ENCODE assay signal across 9 cellular contexts in genomic region chr18:56563568-56563967, GRCh38.
DNase-seq lines count a peak whose midpoint lies in the region; TF ChIP-seq lines count a peak whose summit lies in the region.
"Had no signal": no experiment of that assay in that cellular context is flagged by ENCODE, and none has a peak within 500 bp of the region (broad histone marks: within the 10 kb centered on the region; RNA-seq: fewer than 3 reads in every experiment).

No MANE protein-coding gene starts in this region.

- H3K27ac Mint-ChIP-seq in MCF 10A (ENCODE audit: low read depth, unreplicated experiment), result no peak overlapping the region
- H3K27ac Mint-ChIP-seq: CD8-positive, alpha-beta T cell had no signal

- DNase-seq in MCF 10A (ENCODE audit: unreplicated experiment) (peak; percentile 1), mammary epithelial cell (no peak), MV-4-11 (lab: John Stamatoyannopoulos, UW) (peak; percentile 41), breast epithelium (ENCODE audit: low spot score in 2 of 2) (no peak), smooth muscle cell (lab: John Stamatoyannopoulos, UW; ENCODE audit: unreplicated experiment) (no peak), COLO829 (ENCODE audit: low spot score) (no peak), AML-193 (lab: John Stamatoyannopoulos, UW) (no peak), GM23248 (no peak)
- DNase-seq: CD8-positive, alpha-beta T cell had no signal

- H3K79me2 ChIP-seq in mammary epithelial cell (ENCODE audit: insufficient read depth, low read length), result no peaks in the 10 kb centered on the region
- H3K79me2 ChIP-seq in smooth muscle cell (ENCODE audit: low read depth), result no peaks in the 10 kb centered on the region
- H3K79me2 ChIP-seq in GM23248 (ENCODE audit: insufficient read depth), result no peaks in the 10 kb centered on the region

- H3K27me3 ChIP-seq in mammary epithelial cell (ENCODE audit: insufficient read depth, low read length) (no peaks in the 10 kb centered on the region), breast epithelium (no peaks in the 10 kb centered on the region), smooth muscle cell (ENCODE audit: low read depth) (no peaks in the 10 kb centered on the region), GM23248 (replicated peaks; ENCODE audit: insufficient read depth) (peaks cover 5% of the 10 kb centered on the region; the same call in 1 of the 2 replicates)

- intact Hi-C loops in MCF 10A (cut with micrococcal nuclease), result no loop called here
- intact Hi-C loops in mammary epithelial cell (cut with micrococcal nuclease), result no loop called here
- intact Hi-C loops in breast epithelium (cut with DNase I; ENCODE audit: low total_unique reads), result no loop called here

- no peak for TF ChIP-seq POLR2A in breast epithelium (IDR thresholded peaks at IDR 0.05)

- H3K9me2 ChIP-seq in GM23248 (ENCODE audit: insufficient read depth), result no peaks in the 10 kb centered on the region

- POLR2A ChIA-PET in MCF 10A (lab: Yijun Ruan, JAX), result no interaction called here

- no peaks in the 10 kb centered on the region for H3K36me3 Mint-ChIP-seq in MCF 10A (ENCODE audit: insufficient read depth, unreplicated experiment)
- H3K36me3 Mint-ChIP-seq: CD8-positive, alpha-beta T cell had no signal

- in situ Hi-C loops in mammary epithelial cell (cut with MboI; ENCODE audit: low sequenced_read_pairs in 2 of 2) (loop anchor here in 1 of 2 donors (25.0 kb wide), 1 partner anchor 1326 kb away; no protein-coding TSS in a partner anchor), GM23248 (cut with MboI) (loop anchor here (25.0 kb wide), 2 partner anchors 701 to 1151 kb away; no protein-coding TSS in a partner anchor)

- 70% methylated on average over 7 of the region's 7 CpGs for WGBS in mammary epithelial cell (ENCODE audit: low coverage, missing lambda C conversion rate)
- WGBS in smooth muscle cell (ENCODE audit: low lambda C conversion rate), result 58% methylated on average over 7 of the region's 7 CpGs
- 88 to 94% methylated on average over 7 of the region's 7 CpGs for WGBS in GM23248 (ENCODE audit: low coverage in 1 of 2, low lambda C conversion rate in 2 of 2, missing lambda C conversion rate in 2 of 2), 2 experiments

- no peak overlapping the region for H2AFZ ChIP-seq in mammary epithelial cell (ENCODE audit: low read depth, low read length)
- H2AFZ ChIP-seq in smooth muscle cell (ENCODE audit: low read depth), result no peak overlapping the region
- no peak overlapping the region for H2AFZ ChIP-seq in GM23248

- H3K9ac ChIP-seq in mammary epithelial cell (ENCODE audit: insufficient read depth, low read length) (no peak overlapping the region), smooth muscle cell (ENCODE audit: low read depth) (no peak overlapping the region), GM23248 (no peak overlapping the region)

- TF ChIP-seq CTCF in MCF 10A (IDR thresholded peaks at IDR 0.05; ENCODE audit: unreplicated experiment), result no peak
- peak in 1 of 2 donors; percentile 10 for TF ChIP-seq CTCF in mammary epithelial cell (conservative IDR thresholded peaks at IDR 0.05 in 1 of 2, IDR thresholded peaks at IDR 0.05 in 1 of 2; ENCODE audit: extremely low read depth in 1 of 2, insufficient read depth in 1 of 2, low read depth in 1 of 2, low read length in 2 of 2)
- TF ChIP-seq CTCF in breast epithelium (IDR thresholded peaks at IDR 0.05), result no peak
- peak; percentile 29 for TF ChIP-seq CTCF in smooth muscle cell (IDR thresholded peaks at IDR 0.05; ENCODE audit: borderline replicate concordance, insufficient read depth, poor library complexity, severe bottlenecking)

- no peaks in the 10 kb centered on the region for H3K27me3 Mint-ChIP-seq in MCF 10A (ENCODE audit: insufficient read depth, unreplicated experiment)

- H3K36me3 ChIP-seq in mammary epithelial cell (ENCODE audit: insufficient read depth, low read length) (no peaks in the 10 kb centered on the region), breast epithelium (no peaks in the 10 kb centered on the region), smooth muscle cell (ENCODE audit: low read depth) (no peaks in the 10 kb centered on the region), GM23248 (ENCODE audit: low read depth) (no peaks in the 10 kb centered on the region)

- CTCF ChIA-PET in MCF 10A (lab: Yijun Ruan, JAX), result interaction anchor here (0.6 to 3.4 kb wide), 2 partner anchors 13 to 709 kb away, joined by 3 to 15 read pairs; no protein-coding TSS in a partner anchor
- CTCF ChIA-PET in mammary epithelial cell (lab: Charles Lee; ENCODE audit: low non-redundant PET), result no interaction called here

- H3K4me2 ChIP-seq in mammary epithelial cell (ENCODE audit: insufficient read depth, low read depth, low read length) (no peak overlapping the region), smooth muscle cell (no peak overlapping the region), GM23248 (ENCODE audit: unreplicated experiment) (no peak overlapping the region)

- H3K4me1 ChIP-seq in mammary epithelial cell (ENCODE audit: insufficient read depth, low read length) (no peaks in the 10 kb centered on the region), breast epithelium (no peaks in the 10 kb centered on the region), smooth muscle cell (ENCODE audit: low read depth) (no peaks in the 10 kb centered on the region), GM23248 (ENCODE audit: insufficient read depth) (peaks cover 16% of the 10 kb centered on the region)

- no peaks in the 10 kb centered on the region for H3K9me3 ChIP-seq in mammary epithelial cell (replicated peaks; ENCODE audit: insufficient read depth, low read length)
- H3K9me3 ChIP-seq in breast epithelium, result no peaks in the 10 kb centered on the region
- no peaks in the 10 kb centered on the region for H3K9me3 ChIP-seq in smooth muscle cell (replicated peaks; ENCODE audit: low read depth)
- H3K9me3 ChIP-seq in GM23248 (ENCODE audit: low read depth), result no peaks in the 10 kb centered on the region

- H3K4me3 Mint-ChIP-seq in MCF 10A (ENCODE audit: unreplicated experiment), result no peak overlapping the region
- H3K4me3 Mint-ChIP-seq: CD8-positive, alpha-beta T cell had no signal

- H3F3A ChIP-seq in smooth muscle cell (ENCODE audit: low read depth) (no peaks in the 10 kb centered on the region), GM23248 (ENCODE audit: insufficient read depth) (peaks cover 17% of the 10 kb centered on the region)

- H4K20me1 ChIP-seq in mammary epithelial cell (ENCODE audit: insufficient read depth, low read length) (no peaks in the 10 kb centered on the region), smooth muscle cell (ENCODE audit: low read depth) (no peaks in the 10 kb centered on the region), GM23248 (ENCODE audit: insufficient read depth) (no peaks in the 10 kb centered on the region)

- H3K27ac ChIP-seq in mammary epithelial cell (ENCODE audit: insufficient read depth, low read depth, low read length), result no peak overlapping the region
- peak overlapping the region; percentile 33 to 68 for H3K27ac ChIP-seq in breast epithelium
- H3K27ac ChIP-seq in smooth muscle cell (ENCODE audit: low read depth), result no peak overlapping the region
- no peak overlapping the region for H3K27ac ChIP-seq in GM23248

- H3K4me1 Mint-ChIP-seq in MCF 10A (ENCODE audit: insufficient read depth, unreplicated experiment), result no peaks in the 10 kb centered on the region

- BruUV-seq in MCF 10A (replicated peaks; lab: Mats Ljungman, UMichigan) (no TSS peak), mammary epithelial cell (replicated peaks; lab: Mats Ljungman, UMichigan) (no TSS peak)

- H3K4me3 ChIP-seq in mammary epithelial cell (replicated peaks in 1 of 3; ENCODE audit: insufficient read depth in 1 of 3, low read depth in 2 of 3, low read length in 3 of 3) (no peak overlapping the region), breast epithelium (no peak overlapping the region), smooth muscle cell (no peak overlapping the region), GM23248 (no peak overlapping the region)

- dilution Hi-C loops in mammary epithelial cell (cut with HindIII; ENCODE audit: low sequenced_read_pairs), result no loop called here

- no peaks in the 10 kb centered on the region for H3K9me3 Mint-ChIP-seq in MCF 10A (ENCODE audit: unreplicated experiment)
- H3K9me3 Mint-ChIP-seq: CD8-positive, alpha-beta T cell had no signal

Comparison
In these comparisons a context has a peak if more than half of its experiments do, and no peak if none do; other contexts are left out.
1. DNase-seq: peak in MCF 10A (single experiment) and MV-4-11 (single experiment); none in mammary epithelial cell (single experiment), breast epithelium (0 of 2), smooth muscle cell (single experiment), COLO829 (single experiment), AML-193 (0 of 2) and GM23248 (single experiment).
2. H3K27ac ChIP-seq: peak in breast epithelium (2 of 2); none in mammary epithelial cell (single experiment), smooth muscle cell (single experiment) and GM23248 (single experiment).